In genomic region chr6:125190667-125191066, GRCh38 we compare ENCODE assay signal across 26 cellular contexts. TPM values are rescaled to one million over a fixed set of nuclear protein-coding genes. Genes with fewer than 3 reads are reported as not detected.
"Had no signal": no experiment of that assay in that cellular context is flagged by ENCODE, and none has a peak within 500 bp of the region (broad histone marks: within the 10 kb centered on the region; RNA-seq: fewer than 3 reads in every experiment).

No MANE protein-coding gene starts in this region.

- H3K9me3 Mint-ChIP-seq: activated CD8-positive, alpha-beta T cell treated with anti-CD3 and anti-CD28 coated beads for 36 hours; activated naive CD4-positive, alpha-beta T cell treated with anti-CD3 and anti-CD28 coated beads, Interleukin-2, amount 50 U/mL, for 24 hours; activated T-helper 1 cell treated with anti-CD3 and anti-CD28 coated beads, Interleukin-12 subunit alpha, Interleukin-12 subunit beta, Interleukin-2, Interleukin-4 antibody, amounts not matched to agents 30 ng/mL and 10 ng/mL and 1 ng/mL, durations not matched to agents 14 hours and 24 hours and 36 hours; effector memory CD8-positive, alpha-beta T cell; natural killer cell treated with Interleukin-12 subunit alpha and Interleukin-12 subunit beta and Interleukin-15 and Interleukin-18, amount 100 ng/mL, for 72 hours; stimulated activated memory B cell treated with anti-CD40 and anti-IgM and Interleukin-4, amounts not matched to agents 10 μg/mL and 1 μg/mL and 100 μg/mL, for 72 hours; type B pancreatic cell had no signal

- H3K27me3 ChIP-seq: ascending aorta, brain microvascular endothelial cell, neutrophil, pancreas, right lobe of liver, stomach, testis, vagina had no signal

- H3K9me3 ChIP-seq: ascending aorta, neutrophil, pancreas, right lobe of liver, stomach, testis, vagina had no signal

- H3K4me1 Mint-ChIP-seq: stimulated activated memory B cell treated with anti-CD40 and anti-IgM and Interleukin-4, amounts not matched to agents 10 μg/mL and 1 μg/mL and 100 μg/mL, for 72 hours; T-helper 17 cell had no signal

- H3K4me3 Mint-ChIP-seq: activated CD8-positive, alpha-beta memory T cell treated with anti-CD3 and anti-CD28 coated beads, Interleukin-2, amount 10 ng/mL, durations not matched to agents 7 days and 5 days; activated CD8-positive, alpha-beta T cell treated with anti-CD3 and anti-CD28 coated beads for 36 hours; activated naive CD4-positive, alpha-beta T cell treated with anti-CD3 and anti-CD28 coated beads, Interleukin-2, amount 50 U/mL, for 24 hours; activated T-helper 1 cell treated with anti-CD3 and anti-CD28 coated beads, Interleukin-12 subunit alpha, Interleukin-12 subunit beta, Interleukin-2, Interleukin-4 antibody, amounts not matched to agents 30 ng/mL and 10 ng/mL and 1 ng/mL, durations not matched to agents 14 hours and 24 hours and 36 hours; effector memory CD8-positive, alpha-beta T cell; natural killer cell treated with Interleukin-12 subunit alpha and Interleukin-12 subunit beta and Interleukin-15 and Interleukin-18, amount 100 ng/mL, for 72 hours; stimulated activated memory B cell treated with anti-CD40 and anti-IgM and Interleukin-4, amounts not matched to agents 10 μg/mL and 1 μg/mL and 100 μg/mL, for 72 hours; T-helper 17 cell; type B pancreatic cell had no signal

- H3K4me3 ChIP-seq: ascending aorta, pancreas, right lobe of liver, stomach, testis, vagina had no signal

- H3K36me3 Mint-ChIP-seq: activated CD8-positive, alpha-beta memory T cell treated with anti-CD3 and anti-CD28 coated beads, Interleukin-2, amount 10 ng/mL, durations not matched to agents 7 days and 5 days; activated naive CD4-positive, alpha-beta T cell treated with anti-CD3 and anti-CD28 coated beads, Interleukin-2, amount 50 U/mL, for 24 hours; natural killer cell treated with Interleukin-12 subunit alpha and Interleukin-12 subunit beta and Interleukin-15 and Interleukin-18, amount 100 ng/mL, for 72 hours; stimulated activated memory B cell treated with anti-CD40 and anti-IgM and Interleukin-4, amounts not matched to agents 10 μg/mL and 1 μg/mL and 100 μg/mL, for 72 hours; type B pancreatic cell had no signal

- DNase-seq: activated CD4-positive, alpha-beta T cell treated with anti-CD3 and anti-CD28 coated beads for 48 hours; activated CD8-positive, alpha-beta memory T cell treated with anti-CD3 and anti-CD28 coated beads, Interleukin-2, amount 10 ng/mL, durations not matched to agents 7 days and 5 days; activated CD8-positive, alpha-beta T cell treated with anti-CD3 and anti-CD28 coated beads for 36 hours; activated gamma-delta T cell; activated T-cell treated with anti-CD3 and anti-CD28 coated beads for 4 hours; brain microvascular endothelial cell; central memory CD4-positive, alpha-beta T cell; effector memory CD8-positive, alpha-beta T cell; left ventricle myocardium superior; mammary epithelial cell; pancreas; right lobe of liver; small intestine; stimulated activated CD4-positive, alpha-beta T cell treated with anti-CD3 and anti-CD28 coated beads, Interleukin-15, amount 100 ng/mL, for 24 hours; stomach; SW 1271; T-helper 17 cell; testis had no signal

- H3K36me3 ChIP-seq: ascending aorta, brain microvascular endothelial cell, neutrophil, pancreas, right lobe of liver, stomach, vagina had no signal

- H3K27me3 Mint-ChIP-seq: activated CD8-positive, alpha-beta T cell treated with anti-CD3 and anti-CD28 coated beads for 36 hours; activated naive CD4-positive, alpha-beta T cell treated with anti-CD3 and anti-CD28 coated beads, Interleukin-2, amount 50 U/mL, for 24 hours; natural killer cell treated with Interleukin-12 subunit alpha and Interleukin-12 subunit beta and Interleukin-15 and Interleukin-18, amount 100 ng/mL, for 72 hours; type B pancreatic cell had no signal

- H3K27ac Mint-ChIP-seq: activated CD8-positive, alpha-beta memory T cell treated with anti-CD3 and anti-CD28 coated beads, Interleukin-2, amount 10 ng/mL, durations not matched to agents 7 days and 5 days; activated CD8-positive, alpha-beta T cell treated with anti-CD3 and anti-CD28 coated beads for 36 hours; activated naive CD4-positive, alpha-beta T cell treated with anti-CD3 and anti-CD28 coated beads, Interleukin-2, amount 50 U/mL, for 24 hours; activated T-helper 1 cell treated with anti-CD3 and anti-CD28 coated beads, Interleukin-12 subunit alpha, Interleukin-12 subunit beta, Interleukin-2, Interleukin-4 antibody, amounts not matched to agents 30 ng/mL and 10 ng/mL and 1 ng/mL, durations not matched to agents 14 hours and 24 hours and 36 hours; effector memory CD8-positive, alpha-beta T cell; natural killer cell treated with Interleukin-12 subunit alpha and Interleukin-12 subunit beta and Interleukin-15 and Interleukin-18, amount 100 ng/mL, for 72 hours; stimulated activated memory B cell treated with anti-CD40 and anti-IgM and Interleukin-4, amounts not matched to agents 10 μg/mL and 1 μg/mL and 100 μg/mL, for 72 hours; T-helper 17 cell had no signal

- H3K27ac ChIP-seq: ascending aorta, brain microvascular endothelial cell, neutrophil, pancreas, right lobe of liver, vagina had no signal

RNA-seq across cellular contexts. Expression of gene TPD52L1, which starts 37.1 kb away (rescaled TPM):
- total RNA-seq: activated CD8-positive, alpha-beta memory T cell treated with anti-CD3 and anti-CD28 coated beads, Interleukin-2, amount 10 ng/mL, durations not matched to agents 7 days and 5 days; natural killer cell treated with Interleukin-12 subunit alpha and Interleukin-12 subunit beta and Interleukin-15 and Interleukin-18, amount 100 ng/mL, for 72 hours; T-helper 17 cell had no signal
